ENCODE assay signal across 17 cellular contexts in genomic region chr2:103437161-103437560, GRCh38.
DNase-seq lines count a peak whose midpoint lies in the region; ATAC-seq and TF ChIP-seq lines count a peak whose summit lies in the region.
"Had no signal": no experiment of that assay in that cellular context is flagged by ENCODE, and none has a peak within 500 bp of the region (broad histone marks: within the 10 kb centered on the region; RNA-seq: fewer than 3 reads in every experiment).

No MANE protein-coding gene starts in this region.

- TF ChIP-seq CTCF in GM13977 (IDR thresholded peaks at IDR 0.05; ENCODE audit: extremely low read depth, insufficient read depth, missing control alignments), result no peak

- in situ Hi-C loops in GM13977 (cut with MboI; ENCODE audit: low pct_unique_long_range_greater_than_20kb, low sequenced_read_pairs, unreplicated experiment), result no loop called here

- peak; percentile 45 for DNase-seq in DMS 273 (lab: John Stamatoyannopoulos, UW; ENCODE audit: unreplicated experiment)
- DNase-seq in DMS 273 treated with DMSO at 0.1 percent for 48 hours (lab: John Stamatoyannopoulos, UW), result no peak
- peak; percentile 48 for DNase-seq in astrocyte of the hippocampus (ENCODE audit: low read depth, low spot score)
- DNase-seq in kidney tubule cell (ENCODE audit: low spot score), result peak; percentile 64
- no peak for DNase-seq in GM13977 (ENCODE audit: low spot score)
- DNase-seq: AML-193; BE2C; Calu3; CD4-positive, alpha-beta T cell; CD8-positive, alpha-beta memory T cell; DMS79; EL; GDM1; GOT3; HFFc6 had no signal

- ATAC-seq in HG03442 (IDR thresholded peaks at IDR 0.05; ENCODE audit: unreplicated experiment), result no peak
- ATAC-seq: GM12878 had no signal

Comparison
In these comparisons a context has a peak if more than half of its experiments do, and no peak if none do; other contexts are left out.
1. DNase-seq: peak in DMS 273 (single experiment), astrocyte of the hippocampus (single experiment) and kidney tubule cell (single experiment); none in DMS 273 treated with DMSO at 0.1 percent for 48 hours (single experiment) and GM13977 (single experiment).